ENCODE assay signal across 8 cellular contexts in genomic region chr6:42547407-42548329, GRCh38. TPM values are rescaled to one million over a fixed set of nuclear protein-coding genes. Genes with fewer than 3 reads are reported as not detected.
DNase-seq lines count a peak whose midpoint lies in the region; ATAC-seq and TF ChIP-seq lines count a peak whose summit lies in the region.

No MANE protein-coding gene starts in this region.

- CTCF ChIA-PET in CD8-positive, alpha-beta T cell (lab: Charles Lee): interaction anchor here (0.6 to 5.3 kb wide), 97 partner anchors 9 to 757 kb away, joined by 3 to 105 read pairs (median 4); partner anchors contain the start of genes MRPS10, UBR2 and USP49

- DNase-seq in CD8-positive, alpha-beta T cell: peak; percentile 76 to 94 (median 85)
- peak; percentile 93 for DNase-seq in OCI-M1 (lab: John Stamatoyannopoulos, UW)
- DNase-seq in activated T-cell treated with anti-CD3 and anti-CD28 coated beads, Interleukin-2, amount 50 U/mL, for 48 hours: peak; percentile 93 to 94
- DNase-seq in esophagus squamous epithelium (lab: John Stamatoyannopoulos, UW): no peak
- peak; percentile 86 for DNase-seq in myocyte (ENCODE audit: low read depth)
- DNase-seq in stimulated activated CD8-positive, alpha-beta memory T cell treated with anti-CD3 and anti-CD28 coated beads, Interleukin-7, amount 100 ng/mL, for 1 hour (ENCODE audit: low read depth in 2 of 2): peak; percentile 75 to 78

- H3K27me3 Mint-ChIP-seq in CD8-positive, alpha-beta T cell (ENCODE audit: low read depth): peaks cover 3% of the 10 kb centered on the region

- H3K36me3 Mint-ChIP-seq in CD8-positive, alpha-beta T cell: no peaks in the 10 kb centered on the region

- peak overlapping the region; percentile 67 for H3K4me3 Mint-ChIP-seq in CD8-positive, alpha-beta T cell

- TF ChIP-seq EP300 in Ishikawa (IDR thresholded peaks at IDR 0.05; ENCODE audit: borderline replicate concordance): no peak

- TF ChIP-seq POLR2A in esophagus squamous epithelium (IDR thresholded peaks at IDR 0.05): no peak

- no peak overlapping the region for H3K27ac Mint-ChIP-seq in CD8-positive, alpha-beta T cell

- 3 to 10% methylated on average over 13 to 16 of the region's 27 CpGs for WGBS in esophagus squamous epithelium, 2 donors

- H3K27me3 ChIP-seq in CD8-positive, alpha-beta T cell (ENCODE audit: insufficient read depth, low read length): no peaks in the 10 kb centered on the region
- H3K27me3 ChIP-seq in esophagus squamous epithelium: no peaks in the 10 kb centered on the region

- TF ChIP-seq RAD21 in Ishikawa (IDR thresholded peaks at IDR 0.05; ENCODE audit: low read depth): peak; percentile 92

- intact Hi-C loops in CD8-positive, alpha-beta T cell (cut with DNase I, micrococcal nuclease): loop anchor here (1.0 to 5.0 kb wide), 9 partner anchors 15 to 765 kb away; partner anchors contain the start of genes MRPS10 (in 1 of the 2), PRICKLE4 (in 1 of the 2) and TRERF1 (in 1 of the 2)
- intact Hi-C loops in esophagus squamous epithelium (cut with DNase I): no loop called here

- peak overlapping the region; percentile 19 for H3K4me3 ChIP-seq in CD8-positive, alpha-beta T cell (ENCODE audit: low read depth, low read length)
- peak overlapping the region in 3 of 4 donors; percentile 41 to 70 (median 44) for H3K4me3 ChIP-seq in esophagus squamous epithelium

- H3K4me1 Mint-ChIP-seq in CD8-positive, alpha-beta T cell (ENCODE audit: low read depth): peaks cover 11% of the 10 kb centered on the region

- POLR2A ChIA-PET in CD8-positive, alpha-beta T cell (lab: Charles Lee): interaction anchor here (0.9 to 1.4 kb wide), 5 partner anchors 10 to 287 kb away, joined by 3 to 9 read pairs (median 3); partner anchors contain the start of gene UBR2

- peak; percentile 99 for ATAC-seq in CD8-positive, alpha-beta T cell
- ATAC-seq in GM21367 (IDR thresholded peaks at IDR 0.05; ENCODE audit: unreplicated experiment): peak; percentile 75

- TF ChIP-seq CTCF in CD8-positive, alpha-beta T cell (IDR thresholded peaks at IDR 0.05): peak; percentile 96
- peak; percentile 93 to 99 (median 96) for TF ChIP-seq CTCF in esophagus squamous epithelium (IDR thresholded peaks at IDR 0.05)

- no peaks in the 10 kb centered on the region for H3K36me3 ChIP-seq in CD8-positive, alpha-beta T cell (ENCODE audit: insufficient read depth, low read length)
- H3K36me3 ChIP-seq in esophagus squamous epithelium: no peaks in the 10 kb centered on the region

- H3K4me1 ChIP-seq in CD8-positive, alpha-beta T cell (ENCODE audit: insufficient read depth, low read length): peaks cover 3% of the 10 kb centered on the region
- H3K4me1 ChIP-seq in esophagus squamous epithelium: peaks cover 7 to 16% (median 7%) of the 10 kb centered on the region in 3 donors

- H3K9me3 ChIP-seq in CD8-positive, alpha-beta T cell (ENCODE audit: low read length): no peaks in the 10 kb centered on the region
- H3K9me3 ChIP-seq in esophagus squamous epithelium: no peaks in the 10 kb centered on the region

- H3K9me3 Mint-ChIP-seq in CD8-positive, alpha-beta T cell: no peaks in the 10 kb centered on the region

- H3K27ac ChIP-seq in CD8-positive, alpha-beta T cell (ENCODE audit: low read depth, low read length): no peak overlapping the region
- peak overlapping the region; percentile 27 to 84 (median 62) for H3K27ac ChIP-seq in esophagus squamous epithelium

TF ChIP-seq in Ishikawa, 13 proteins besides CTCF, POLR2A, EP300 and RAD21:
- TF ChIP-seq CREB1 (IDR thresholded peaks at IDR 0.05; ENCODE audit: low read depth) (no peak), MAX (IDR thresholded peaks at IDR 0.05) (peak; percentile 37; the same call in 1 of the 2 replicates), USF1 (IDR thresholded peaks at IDR 0.05) (peak; percentile 82)

RNA-seq across cellular contexts. Expression of gene UBR2, which starts 16.2 kb away (rescaled TPM):
- total RNA-seq in CD8-positive, alpha-beta T cell: 10 to 100 TPM; 22.0 to 22.8 TPM
- total RNA-seq in esophagus squamous epithelium (10 to 100 TPM; 14.0 to 25.9 (median 20.4) TPM), myocyte (23.7 and 26.5 TPM in 2 replicates)
- polyA plus RNA-seq in myocyte (2012): 7.2 TPM
